ENCODE assay signal across 27 cellular contexts in genomic region chr12:68781728-68782127, GRCh38.
"Had no signal": no experiment of that assay in that cellular context is flagged by ENCODE, and none has a peak within 500 bp of the region (broad histone marks: within the 10 kb centered on the region; RNA-seq: fewer than 3 reads in every experiment).

No MANE protein-coding gene starts in this region.

- H3K4me1 Mint-ChIP-seq: natural killer cell; stimulated activated memory B cell treated with anti-CD40 and anti-IgM and Interleukin-4, amounts not matched to agents 10 μg/mL and 1 μg/mL and 100 μg/mL, for 72 hours had no signal

- H3K27ac Mint-ChIP-seq: dendritic cell treated with granulocyte-macrophage colony-stimulating factor and Interleukin-4, amounts not matched to agents 40 ng/mL and 50 ng/mL, for 4 days; natural killer cell; stimulated activated memory B cell treated with anti-CD40 and anti-IgM and Interleukin-4, amounts not matched to agents 10 μg/mL and 1 μg/mL and 100 μg/mL, for 72 hours; stimulated activated naive CD8-positive, alpha-beta T cell treated with anti-CD3 and anti-CD28 coated beads, Interleukin-15, Interleukin-2, amounts not matched to agents 100 ng/mL and 50 ng/mL, for 24 hours had no signal

- H3K36me3 Mint-ChIP-seq: natural killer cell had no signal

- ATAC-seq: heart right ventricle; left cardiac atrium; left lung; natural killer cell; psoas muscle; right cardiac atrium; stimulated activated memory B cell treated with anti-CD40 and anti-IgM and Interleukin-4, amounts not matched to agents 10 μg/mL and 1 μg/mL and 100 μg/mL, for 72 hours; upper lobe of right lung had no signal

- H3K9me3 ChIP-seq: esophagus squamous epithelium, heart right ventricle, left lung, ovary, psoas muscle, sigmoid colon, suprapubic skin, tibial artery, upper lobe of right lung, uterus had no signal

- H3K36me3 ChIP-seq: esophagus squamous epithelium, heart right ventricle, left lung, ovary, sigmoid colon, suprapubic skin, tibial artery, upper lobe of right lung, uterus had no signal

- H3K9me3 Mint-ChIP-seq: dendritic cell treated with granulocyte-macrophage colony-stimulating factor and Interleukin-4, amounts not matched to agents 40 ng/mL and 50 ng/mL, for 4 days; natural killer cell; stimulated activated memory B cell treated with anti-CD40 and anti-IgM and Interleukin-4, amounts not matched to agents 10 μg/mL and 1 μg/mL and 100 μg/mL, for 72 hours; stimulated activated naive CD8-positive, alpha-beta T cell treated with anti-CD3 and anti-CD28 coated beads, Interleukin-15, Interleukin-2, amounts not matched to agents 100 ng/mL and 50 ng/mL, for 24 hours had no signal

- H3K27me3 Mint-ChIP-seq: dendritic cell treated with granulocyte-macrophage colony-stimulating factor and Interleukin-4, amounts not matched to agents 40 ng/mL and 50 ng/mL, for 4 days; stimulated activated memory B cell treated with anti-CD40 and anti-IgM and Interleukin-4, amounts not matched to agents 10 μg/mL and 1 μg/mL and 100 μg/mL, for 72 hours; stimulated activated naive CD8-positive, alpha-beta T cell treated with anti-CD3 and anti-CD28 coated beads, Interleukin-15, Interleukin-2, amounts not matched to agents 100 ng/mL and 50 ng/mL, for 24 hours had no signal

- FAIRE-seq: colon, endothelial cell of umbilical vein, islet of Langerhans had no signal

- H3K4me3 Mint-ChIP-seq: dendritic cell treated with granulocyte-macrophage colony-stimulating factor and Interleukin-4, amounts not matched to agents 40 ng/mL and 50 ng/mL, for 4 days; natural killer cell; stimulated activated memory B cell treated with anti-CD40 and anti-IgM and Interleukin-4, amounts not matched to agents 10 μg/mL and 1 μg/mL and 100 μg/mL, for 72 hours; stimulated activated naive CD8-positive, alpha-beta T cell treated with anti-CD3 and anti-CD28 coated beads, Interleukin-15, Interleukin-2, amounts not matched to agents 100 ng/mL and 50 ng/mL, for 24 hours had no signal

- H3K4me1 ChIP-seq: psoas muscle, sigmoid colon, uterus had no signal

- H3K27ac ChIP-seq: esophagus squamous epithelium, heart right ventricle, left lung, ovary, psoas muscle, sigmoid colon, suprapubic skin, tibial artery, upper lobe of right lung, uterus had no signal

- H3K4me3 ChIP-seq: esophagus squamous epithelium, heart right ventricle, left lung, ovary, psoas muscle, sigmoid colon, suprapubic skin, tibial artery, upper lobe of right lung, uterus had no signal

- H3K27me3 ChIP-seq: esophagus squamous epithelium, heart right ventricle, left lung, ovary, sigmoid colon, suprapubic skin, tibial artery, upper lobe of right lung, uterus had no signal

- DNase-seq: effector memory CD4-positive, alpha-beta T cell; erythroblast; esophagus squamous epithelium; foreskin melanocyte; glutamatergic neuron; heart right ventricle; left cardiac atrium; left lung; natural killer cell; occipital lobe; ovary; posterior cingulate gyrus; psoas muscle; right cardiac atrium; sigmoid colon; stimulated activated CD4-positive, alpha-beta T cell treated with anti-CD3 and anti-CD28 coated beads, Interleukin-2, amount 100 ng/mL, for 24 hours; stimulated activated CD4-positive, alpha-beta T cell treated with anti-CD3 and anti-CD28 coated beads, Interleukin-4, amount 100 ng/mL, for 24 hours; tibial artery; upper lobe of right lung; uterus had no signal
